1 cellular context compared by ENCODE assay signal in the genomic region with DNA sequence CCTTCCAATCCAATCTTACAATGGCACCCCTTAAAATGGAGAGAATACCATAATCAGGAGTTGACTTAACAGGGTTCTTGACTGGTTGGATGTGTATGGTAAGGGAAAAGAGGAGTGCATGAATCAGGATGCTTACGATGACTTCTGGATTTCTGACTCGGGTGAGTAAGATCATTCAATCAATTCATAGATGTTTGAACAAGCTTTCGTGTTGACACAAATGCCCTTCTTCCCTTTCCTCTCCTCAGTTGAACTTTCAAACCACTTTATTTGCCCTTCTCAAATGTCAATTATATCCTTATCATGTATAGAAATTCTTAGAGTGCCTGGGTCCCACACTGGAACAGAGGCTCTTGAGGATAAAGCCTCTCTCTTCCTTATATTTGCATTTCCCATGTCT.
TF ChIP-seq lines count a peak whose summit lies in the region.

No MANE protein-coding gene starts in this region.

TF ChIP-seq in A549, 52 proteins besides CTCF, POLR2A, EP300 and RAD21 (continued from another document):
- no peak for TF ChIP-seq RARB (CRISPR knock-in tag; IDR thresholded peaks at IDR 0.05)
- no peak for TF ChIP-seq NFE2L2 (conservative IDR thresholded peaks at IDR 0.05; ENCODE audit: low read length)
- no peak for TF ChIP-seq FOSB (CRISPR knock-in tag; IDR thresholded peaks at IDR 0.05)
- no peak for TF ChIP-seq HDAC2 (IDR thresholded peaks at IDR 0.05)
- peak; percentile 17 for TF ChIP-seq MAFK (IDR thresholded peaks at IDR 0.05; ENCODE audit: partially characterized antibody)
- no peak for TF ChIP-seq MAZ (IDR thresholded peaks at IDR 0.05; ENCODE audit: borderline replicate concordance, low read depth, low read length)
- TF ChIP-seq, protein P1, sequence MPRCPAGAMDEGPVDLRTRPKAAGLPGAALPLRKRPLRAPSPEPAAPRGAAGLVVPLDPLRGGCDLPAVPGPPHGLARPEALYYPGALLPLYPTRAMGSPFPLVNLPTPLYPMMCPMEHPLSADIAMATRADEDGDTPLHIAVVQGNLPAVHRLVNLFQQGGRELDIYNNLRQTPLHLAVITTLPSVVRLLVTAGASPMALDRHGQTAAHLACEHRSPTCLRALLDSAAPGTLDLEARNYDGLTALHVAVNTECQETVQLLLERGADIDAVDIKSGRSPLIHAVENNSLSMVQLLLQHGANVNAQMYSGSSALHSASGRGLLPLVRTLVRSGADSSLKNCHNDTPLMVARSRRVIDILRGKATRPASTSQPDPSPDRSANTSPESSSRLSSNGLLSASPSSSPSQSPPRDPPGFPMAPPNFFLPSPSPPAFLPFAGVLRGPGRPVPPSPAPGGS (IDR thresholded peaks at IDR 0.05): peak; percentile 35; the same call in 1 of the 3 replicates
- TF ChIP-seq EHMT2 (IDR thresholded peaks at IDR 0.05; ENCODE audit: low read depth): no peak
- no peak for TF ChIP-seq NR3C1 (IDR thresholded peaks at IDR 0.05)
- TF ChIP-seq, protein P2, sequence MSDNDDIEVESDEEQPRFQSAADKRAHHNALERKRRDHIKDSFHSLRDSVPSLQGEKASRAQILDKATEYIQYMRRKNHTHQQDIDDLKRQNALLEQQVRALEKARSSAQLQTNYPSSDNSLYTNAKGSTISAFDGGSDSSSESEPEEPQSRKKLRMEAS (IDR thresholded peaks at IDR 0.05): peak; percentile 46; the same call in 1 of the 2 replicates
- TF ChIP-seq EHF (CRISPR knock-in tag; IDR thresholded peaks at IDR 0.05): no peak
- peak in 1 of 2 experiments; percentile 59; a peak in 1 of 4 replicates for TF ChIP-seq CEBPB (IDR thresholded peaks at IDR 0.05)
- no peak for TF ChIP-seq TFCP2L1 (CRISPR knock-in tag; IDR thresholded peaks at IDR 0.05)
- no peak for TF ChIP-seq RNF2 (IDR thresholded peaks at IDR 0.05; ENCODE audit: borderline replicate concordance, low read depth)
- TF ChIP-seq ESRRA (IDR thresholded peaks at IDR 0.05; ENCODE audit: borderline replicate concordance, low read length): peak; percentile 54; the same call in 1 of the 2 replicates
- TF ChIP-seq ZNF302 (CRISPR knock-in tag; IDR thresholded peaks at IDR 0.05): no peak
- no peak for TF ChIP-seq HOXA7 (CRISPR knock-in tag; IDR thresholded peaks at IDR 0.05)
- no peak for TF ChIP-seq RCOR1 (IDR thresholded peaks at IDR 0.05; ENCODE audit: low read depth, low read length)
- TF ChIP-seq JUN (IDR thresholded peaks at IDR 0.05): no peak; a peak in 1 of 5 replicates
- no peak for TF ChIP-seq RFX5 (IDR thresholded peaks at IDR 0.05)
- TF ChIP-seq, protein P3, sequence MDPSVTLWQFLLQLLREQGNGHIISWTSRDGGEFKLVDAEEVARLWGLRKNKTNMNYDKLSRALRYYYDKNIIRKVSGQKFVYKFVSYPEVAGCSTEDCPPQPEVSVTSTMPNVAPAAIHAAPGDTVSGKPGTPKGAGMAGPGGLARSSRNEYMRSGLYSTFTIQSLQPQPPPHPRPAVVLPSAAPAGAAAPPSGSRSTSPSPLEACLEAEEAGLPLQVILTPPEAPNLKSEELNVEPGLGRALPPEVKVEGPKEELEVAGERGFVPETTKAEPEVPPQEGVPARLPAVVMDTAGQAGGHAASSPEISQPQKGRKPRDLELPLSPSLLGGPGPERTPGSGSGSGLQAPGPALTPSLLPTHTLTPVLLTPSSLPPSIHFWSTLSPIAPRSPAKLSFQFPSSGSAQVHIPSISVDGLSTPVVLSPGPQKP (IDR thresholded peaks at IDR 0.05; ENCODE audit: low read depth, low read length): no peak
- no peak for TF ChIP-seq NPAS2 (CRISPR knock-in tag; IDR thresholded peaks at IDR 0.05; ENCODE audit: borderline replicate concordance)
- TF ChIP-seq, protein P4, sequence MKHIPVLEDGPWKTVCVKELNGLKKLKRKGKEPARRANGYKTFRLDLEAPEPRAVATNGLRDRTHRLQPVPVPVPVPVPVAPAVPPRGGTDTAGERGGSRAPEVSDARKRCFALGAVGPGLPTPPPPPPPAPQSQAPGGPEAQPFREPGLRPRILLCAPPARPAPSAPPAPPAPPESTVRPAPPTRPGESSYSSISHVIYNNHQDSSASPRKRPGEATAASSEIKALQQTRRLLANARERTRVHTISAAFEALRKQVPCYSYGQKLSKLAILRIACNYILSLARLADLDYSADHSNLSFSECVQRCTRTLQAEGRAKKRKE (CRISPR knock-in tag; IDR thresholded peaks at IDR 0.05; ENCODE audit: low read depth): no peak; the same call in 1 of the 2 replicates
- TF ChIP-seq MYC (IDR thresholded peaks at IDR 0.05; ENCODE audit: borderline replicate concordance, low read length): no peak
- no peak for TF ChIP-seq KDM1A (IDR thresholded peaks at IDR 0.05; ENCODE audit: low read depth)
- TF ChIP-seq POLR2AphosphoS2 (conservative IDR thresholded peaks at IDR 0.05; ENCODE audit: low read length): no peak
- TF ChIP-seq, protein P5, sequence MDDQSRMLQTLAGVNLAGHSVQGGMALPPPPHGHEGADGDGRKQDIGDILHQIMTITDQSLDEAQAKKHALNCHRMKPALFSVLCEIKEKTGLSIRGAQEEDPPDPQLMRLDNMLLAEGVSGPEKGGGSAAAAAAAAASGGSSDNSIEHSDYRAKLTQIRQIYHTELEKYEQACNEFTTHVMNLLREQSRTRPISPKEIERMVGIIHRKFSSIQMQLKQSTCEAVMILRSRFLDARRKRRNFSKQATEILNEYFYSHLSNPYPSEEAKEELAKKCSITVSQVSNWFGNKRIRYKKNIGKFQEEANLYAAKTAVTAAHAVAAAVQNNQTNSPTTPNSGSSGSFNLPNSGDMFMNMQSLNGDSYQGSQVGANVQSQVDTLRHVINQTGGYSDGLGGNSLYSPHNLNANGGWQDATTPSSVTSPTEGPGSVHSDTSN (IDR thresholded peaks at IDR 0.05): no peak
- peak; percentile 86; the same call in 1 of the 2 replicates for TF ChIP-seq GATA3 (IDR thresholded peaks at IDR 0.05; ENCODE audit: borderline replicate concordance)
- TF ChIP-seq FOSL2 (IDR thresholded peaks at IDR 0.05): 0 out of 2 replicates have a peak, but pooled peaks have one; percentile 20
- peak; percentile 77 for TF ChIP-seq FOSL2 (CRISPR knock-in tag; IDR thresholded peaks at IDR 0.05)
- no peak for TF ChIP-seq CHD2 (IDR thresholded peaks at IDR 0.05; ENCODE audit: low read length, partially characterized antibody)
- TF ChIP-seq, protein P6, sequence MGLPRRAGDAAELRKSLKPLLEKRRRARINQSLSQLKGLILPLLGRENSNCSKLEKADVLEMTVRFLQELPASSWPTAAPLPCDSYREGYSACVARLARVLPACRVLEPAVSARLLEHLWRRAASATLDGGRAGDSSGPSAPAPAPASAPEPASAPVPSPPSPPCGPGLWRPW (IDR thresholded peaks at IDR 0.05): no peak
- TF ChIP-seq HOXB13 (CRISPR knock-in tag; IDR thresholded peaks at IDR 0.05; ENCODE audit: low read depth): no peak
- 0 out of 2 replicates have a peak, but pooled peaks have one; percentile 79 for TF ChIP-seq HOXB5 (CRISPR knock-in tag; IDR thresholded peaks at IDR 0.05)
- no peak for TF ChIP-seq CBX8 (IDR thresholded peaks at IDR 0.05)
- TF ChIP-seq ZC3H11A (IDR thresholded peaks at IDR 0.05): no peak
- no peak for TF ChIP-seq PHF8 (IDR thresholded peaks at IDR 0.05; ENCODE audit: borderline replicate concordance, low read depth)
- TF ChIP-seq BHLHE40 (IDR thresholded peaks at IDR 0.05; ENCODE audit: low read depth, low read length): no peak
- no peak for TF ChIP-seq HEYL (CRISPR knock-in tag; IDR thresholded peaks at IDR 0.05)
- TF ChIP-seq SREBF2 (IDR thresholded peaks at IDR 0.05): no peak
- TF ChIP-seq CBX2 (IDR thresholded peaks at IDR 0.05; ENCODE audit: borderline replicate concordance, low read depth): no peak
- TF ChIP-seq CHD4 (IDR thresholded peaks at IDR 0.05; ENCODE audit: borderline replicate concordance): no peak
- TF ChIP-seq, protein P7, sequence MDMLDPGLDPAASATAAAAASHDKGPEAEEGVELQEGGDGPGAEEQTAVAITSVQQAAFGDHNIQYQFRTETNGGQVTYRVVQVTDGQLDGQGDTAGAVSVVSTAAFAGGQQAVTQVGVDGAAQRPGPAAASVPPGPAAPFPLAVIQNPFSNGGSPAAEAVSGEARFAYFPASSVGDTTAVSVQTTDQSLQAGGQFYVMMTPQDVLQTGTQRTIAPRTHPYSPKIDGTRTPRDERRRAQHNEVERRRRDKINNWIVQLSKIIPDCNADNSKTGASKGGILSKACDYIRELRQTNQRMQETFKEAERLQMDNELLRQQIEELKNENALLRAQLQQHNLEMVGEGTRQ (IDR thresholded peaks at IDR 0.05): no peak
